25 cellular contexts compared by ENCODE assay signal in the genomic region with DNA sequence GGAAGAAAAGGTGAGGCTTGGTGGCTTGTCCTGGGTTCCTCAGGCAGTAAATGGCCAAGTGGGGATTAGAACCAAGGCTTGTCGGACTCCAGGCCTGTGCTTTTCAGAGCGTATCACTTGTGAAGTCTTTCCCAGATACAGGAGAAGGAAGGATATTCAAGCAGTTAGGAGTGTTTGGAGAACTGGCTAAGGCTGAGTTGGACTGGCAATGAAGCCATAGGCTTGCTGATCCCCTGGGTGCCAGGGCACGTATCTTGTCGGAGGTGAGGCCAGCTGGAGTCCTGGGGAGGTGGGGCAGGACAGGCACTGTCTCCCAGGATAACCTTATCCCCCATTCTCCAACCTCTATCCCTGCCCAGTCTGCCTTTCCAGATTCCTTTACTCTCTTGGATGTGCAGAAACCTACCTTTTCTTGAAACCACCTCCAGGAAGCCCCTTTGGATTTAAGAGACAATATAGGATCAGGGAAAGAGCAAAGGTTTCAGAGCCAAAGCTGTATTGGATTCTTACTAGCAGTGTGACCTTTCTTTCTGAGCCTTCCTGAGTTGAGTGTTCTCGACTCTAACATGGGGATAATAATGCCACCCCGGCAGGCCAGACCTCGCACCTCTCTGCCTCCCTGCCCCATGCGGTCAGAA. TPM values are rescaled to one million over a fixed set of nuclear protein-coding genes. Genes with fewer than 3 reads are reported as not detected.
A peak's percentile ranks its signal among the peaks of the same experiment; 100 is the strongest.
DNase-seq lines count a peak whose midpoint lies in the region; ATAC-seq, FAIRE-seq and TF ChIP-seq lines count a peak whose summit lies in the region.
"Had no signal": no experiment of that assay in that cellular context is flagged by ENCODE, and none has a peak within 500 bp of the region (broad histone marks: within the 10 kb centered on the region; RNA-seq: fewer than 3 reads in every experiment).

No MANE protein-coding gene starts in this region.

- peaks cover 22% of the 10 kb centered on the region for H4K20me1 ChIP-seq in K562 (replicated peaks; ENCODE audit: control insufficient read depth, insufficient read depth, low read length)

- no peak for TF ChIP-seq EP300 in K562 (IDR thresholded peaks at IDR 0.05; ENCODE audit: low read length)

- no peaks in the 10 kb centered on the region for H3K79me2 ChIP-seq in K562 (ENCODE audit: control insufficient read depth, insufficient read depth, low read length)

- H2AFZ ChIP-seq in K562 (ENCODE audit: low read depth, low read length): no peak overlapping the region

- TF ChIP-seq CTCF in K562 (IDR thresholded peaks at IDR 0.05 in 2 of 3, conservative IDR thresholded peaks at IDR 0.05 in 1 of 3; ENCODE audit: insufficient read depth in 2 of 3, low read depth in 1 of 3, low read length in 3 of 3): no peak
- TF ChIP-seq CTCF in neural crest cell (conservative IDR thresholded peaks at IDR 0.05): no peak
- no peak for TF ChIP-seq CTCF in upper lobe of right lung (IDR thresholded peaks at IDR 0.05)
- no peak for TF ChIP-seq CTCF in body of pancreas (IDR thresholded peaks at IDR 0.05)

- WGBS in K562 (ENCODE audit: insufficient coverage, low coverage, missing lambda C conversion rate): 71% methylated on average over 8 of the region's 8 CpGs
- 95 to 96% methylated on average over 8 of the region's 8 CpGs for WGBS in body of pancreas, 2 donors

- in situ Hi-C loops in K562 (cut with MboI): no loop called here

- POLR2A ChIA-PET in K562 (lab: Yijun Ruan, JAX): interaction anchor here (0.8 kb wide), 1 partner anchor 24 kb away, joined by 3 read pairs; no protein-coding TSS in a partner anchor

- no peaks in the 10 kb centered on the region for H3K36me3 ChIP-seq in K562 (ENCODE audit: control insufficient read depth, insufficient read depth, low read length)
- peaks cover 2% of the 10 kb centered on the region for H3K36me3 ChIP-seq in upper lobe of right lung
- H3K36me3 ChIP-seq in body of pancreas (replicated peaks in 1 of 2; ENCODE audit: insufficient read depth in 1 of 2, low read depth in 2 of 2): peaks cover 0 to 2% of the 10 kb centered on the region in 2 donors

- H3K36me3 Mint-ChIP-seq in IgD-negative memory B cell (peaks cover 3% of the 10 kb centered on the region), neural crest cell (ENCODE audit: low read depth) (no peaks in the 10 kb centered on the region)

- peaks cover under 1 to 4% (median 1%) of the 10 kb centered on the region in 3 donors for H3K4me1 Mint-ChIP-seq in IgD-negative memory B cell
- peaks cover 27% of the 10 kb centered on the region for H3K4me1 Mint-ChIP-seq in neural crest cell

- ATAC-seq in K562: no peak
- no peak for ATAC-seq in upper lobe of right lung
- no peak for ATAC-seq in body of pancreas
- no peak for ATAC-seq in GM21360 (IDR thresholded peaks at IDR 0.05; ENCODE audit: unreplicated experiment)
- no peak for ATAC-seq in HG02970 (IDR thresholded peaks at IDR 0.05; ENCODE audit: low FRiP score, unreplicated experiment)
- ATAC-seq: Right ventricle myocardium inferior had no signal

- peaks cover 14 to 44% of the 10 kb centered on the region in 2 experiments for H3K4me1 ChIP-seq in K562 (replicated peaks in 1 of 2; ENCODE audit: control insufficient read depth in 2 of 2, insufficient read depth in 2 of 2, low read length in 2 of 2)
- H3K4me1 ChIP-seq in upper lobe of right lung: no peaks in the 10 kb centered on the region
- no peaks in the 10 kb centered on the region for H3K4me1 ChIP-seq in body of pancreas
- H3K4me1 ChIP-seq: SJSA1 had no signal

- BruUV-seq in K562 (replicated peaks; lab: Mats Ljungman, UMichigan): no TSS peak

- no peak overlapping the region; a peak in 1 of 4 replicates for H3K9ac ChIP-seq in K562 (ENCODE audit: insufficient read depth in 1 of 2, low read depth in 2 of 2, low read length in 2 of 2)

- H3K4me2 ChIP-seq in K562 (ENCODE audit: insufficient read depth, low read length): no peak overlapping the region

- H3K9me1 ChIP-seq in K562 (ENCODE audit: control insufficient read depth, insufficient read depth, low read length): no peaks in the 10 kb centered on the region

- FAIRE-seq in K562 (lab: Jason Lieb, UNC): no peak
- FAIRE-seq: GM18507, GM19239, H1, RCC 7860 had no signal

- H3K27ac ChIP-seq in K562 (ENCODE audit: extremely low read depth, low read depth, low read length) (no peak overlapping the region), upper lobe of right lung (no peak overlapping the region), body of pancreas (no peak overlapping the region)
- H3K27ac ChIP-seq: SJSA1 had no signal

- no peak overlapping the region for H3K4me3 ChIP-seq in K562
- H3K4me3 ChIP-seq in upper lobe of right lung: no peak overlapping the region
- no peak overlapping the region for H3K4me3 ChIP-seq in body of pancreas
- H3K4me3 ChIP-seq: SJSA1 had no signal

- no peak for TF ChIP-seq RAD21 in K562 (CRISPR knock-in tag; conservative IDR thresholded peaks at IDR 0.05 in 1 of 2, IDR thresholded peaks at IDR 0.05 in 1 of 2)

- H3K27me3 ChIP-seq in K562 (ENCODE audit: control insufficient read depth in 2 of 2, insufficient read depth in 2 of 2, low read length in 2 of 2) (peaks cover 0 to 22% of the 10 kb centered on the region in 2 experiments; a peak in 3 of 5 replicates), upper lobe of right lung (no peaks in the 10 kb centered on the region), body of pancreas (no peaks in the 10 kb centered on the region)
- H3K27me3 ChIP-seq: SJSA1 had no signal

- intact Hi-C loops in K562 (cut with micrococcal nuclease): no loop called here
- intact Hi-C loops in upper lobe of right lung (cut with DNase I): no loop called here
- intact Hi-C loops in body of pancreas (cut with DNase I): no loop called here

- no peaks in the 10 kb centered on the region for H3K9me3 Mint-ChIP-seq in IgD-negative memory B cell
- no peaks in the 10 kb centered on the region for H3K9me3 Mint-ChIP-seq in neural crest cell
- H3K9me3 Mint-ChIP-seq: CD8-positive, alpha-beta memory T cell had no signal

- H3K27ac Mint-ChIP-seq in IgD-negative memory B cell: peak overlapping the region in 2 of 3 donors; percentile 12 to 47
- no peak overlapping the region for H3K27ac Mint-ChIP-seq in neural crest cell (ENCODE audit: unreplicated experiment)

- CTCF ChIA-PET in K562 (lab: Yijun Ruan, JAX; ENCODE audit: low intra/inter-chr PET ratio): no interaction called here

- no peaks in the 10 kb centered on the region for H3K27me3 Mint-ChIP-seq in IgD-negative memory B cell
- H3K27me3 Mint-ChIP-seq in neural crest cell (ENCODE audit: low read depth): no peaks in the 10 kb centered on the region
- H3K27me3 Mint-ChIP-seq: CD8-positive, alpha-beta memory T cell had no signal

- DNase-seq in K562 (ENCODE audit: extremely low read depth in 1 of 4, low spot score in 3 of 4) (no peak), neural crest cell (ENCODE audit: low read depth, low spot score) (no peak), upper lobe of right lung (peak; percentile 23), body of pancreas (no peak)
- DNase-seq: ACHN, C1 segment of cervical spinal cord, GDM1, KBM-7, MM.1S, NCI-H1048, NCI-H1417 treated with DMSO at 0.1 percent for 48 hours, NCI-H187, NCI-H446, NCI-H526, OCI-M1 had no signal

- H3K4me3 Mint-ChIP-seq in IgD-negative memory B cell: no peak overlapping the region
- H3K4me3 Mint-ChIP-seq in neural crest cell: peak overlapping the region; percentile 7
- H3K4me3 Mint-ChIP-seq: CD8-positive, alpha-beta memory T cell had no signal

- no peak for TF ChIP-seq POLR2A in K562 (conservative IDR thresholded peaks at IDR 0.05)
- no peak for TF ChIP-seq POLR2A in body of pancreas (IDR thresholded peaks at IDR 0.05)

- H3K9me3 ChIP-seq in K562 (replicated peaks; ENCODE audit: control insufficient read depth, insufficient read depth, low read depth, low read length): no peaks in the 10 kb centered on the region
- H3K9me3 ChIP-seq in upper lobe of right lung: no peaks in the 10 kb centered on the region
- no peaks in the 10 kb centered on the region for H3K9me3 ChIP-seq in body of pancreas
- H3K9me3 ChIP-seq: SJSA1 had no signal

TF ChIP-seq in K562, 482 proteins besides CTCF, POLR2A, EP300 and RAD21:
- no peak for TF ChIP-seq CCAR2 (IDR thresholded peaks at IDR 0.05; ENCODE audit: low read depth, low read length)
- TF ChIP-seq MTA2 (IDR thresholded peaks at IDR 0.05; ENCODE audit: low read depth): no peak
- 0 out of 2 replicates have a peak, but pooled peaks have one; percentile 72 for TF ChIP-seq IRF2 (CRISPR knock-in tag; IDR thresholded peaks at IDR 0.05)
- TF ChIP-seq ZFP36 (IDR thresholded peaks at IDR 0.05; ENCODE audit: low read depth, low read length, partially characterized antibody): peak; percentile 94
- TF ChIP-seq ETV1 (tag; conservative IDR thresholded peaks at IDR 0.05; ENCODE audit: low read depth): no peak

RNA-seq across cellular contexts. Expression of a gene that starts 18.2 kb away (rescaled TPM):
- polyA plus RNA-seq in IgD-negative memory B cell (not detected), K562 (2011; rRNA removed) (not detected in 2 replicates), K562 (2014; fragmentation: Illumina TruSeq; extraction: Trizol) (not detected in 2 replicates), K562 (2014; fragmentation: Nextera tagmentation; extraction: Ambion mirVana) (under 1 TPM in 1 of 2 experiments, not detected in 1; 0.01 TPM), K562 (2014; rRNA removed) (not detected in 2 replicates)
- not detected in 2 replicates for total RNA-seq in K562 (2011; cell fraction: chromatin; rRNA removed; ENCODE audit: low replicate concordance)
- not detected in 2 replicates for total RNA-seq in K562 (2011; cell fraction: nucleolus; rRNA removed)
- not detected in 2 replicates for total RNA-seq in K562 (2011; cell fraction: nucleoplasm; rRNA removed)
- total RNA-seq in K562 (2014; rRNA removed) (not detected in 2 replicates), K562 (2014; rRNA removed; fragmentation: Illumina TruSeq; extraction: Trizol) (not detected in 2 replicates), K562 (2015; rRNA removed; fragmentation: Illumina TruSeq; extraction: Trizol) (not detected in 2 replicates), K562 (2021) (0.04 TPM in 1 of 2 replicates, not detected in the other), neural crest cell (0.16 and 0.23 TPM in 2 replicates), upper lobe of right lung (1.8 TPM), body of pancreas (1 to 10 TPM in 1 of 2 donors, under 1 TPM in 1; 0.52 to 1.3 TPM)
- polyA plus RNA-seq in K562 (2011; cell fraction: cytosol; rRNA removed): 0.01 and 0.03 TPM in 2 replicates
- polyA plus RNA-seq in K562 (2011; cell fraction: nucleus; rRNA removed): not detected in 2 replicates
- polyA plus RNA-seq in K562 (2012): 0.05 and 0.07 TPM in 2 replicates
- polyA minus RNA-seq in K562 (2011; rRNA and poly(A)+ RNA removed): not detected in 2 replicates
- not detected in 2 replicates for polyA minus RNA-seq in K562 (2011; cell fraction: cytosol; rRNA and poly(A)+ RNA removed)
- not detected in 2 replicates for polyA minus RNA-seq in K562 (2011; cell fraction: nucleus; rRNA and poly(A)+ RNA removed)
- total RNA-seq: CD8-positive, alpha-beta memory T cell; Right ventricle myocardium inferior; SJSA1 had no signal
